In the genomic region with DNA sequence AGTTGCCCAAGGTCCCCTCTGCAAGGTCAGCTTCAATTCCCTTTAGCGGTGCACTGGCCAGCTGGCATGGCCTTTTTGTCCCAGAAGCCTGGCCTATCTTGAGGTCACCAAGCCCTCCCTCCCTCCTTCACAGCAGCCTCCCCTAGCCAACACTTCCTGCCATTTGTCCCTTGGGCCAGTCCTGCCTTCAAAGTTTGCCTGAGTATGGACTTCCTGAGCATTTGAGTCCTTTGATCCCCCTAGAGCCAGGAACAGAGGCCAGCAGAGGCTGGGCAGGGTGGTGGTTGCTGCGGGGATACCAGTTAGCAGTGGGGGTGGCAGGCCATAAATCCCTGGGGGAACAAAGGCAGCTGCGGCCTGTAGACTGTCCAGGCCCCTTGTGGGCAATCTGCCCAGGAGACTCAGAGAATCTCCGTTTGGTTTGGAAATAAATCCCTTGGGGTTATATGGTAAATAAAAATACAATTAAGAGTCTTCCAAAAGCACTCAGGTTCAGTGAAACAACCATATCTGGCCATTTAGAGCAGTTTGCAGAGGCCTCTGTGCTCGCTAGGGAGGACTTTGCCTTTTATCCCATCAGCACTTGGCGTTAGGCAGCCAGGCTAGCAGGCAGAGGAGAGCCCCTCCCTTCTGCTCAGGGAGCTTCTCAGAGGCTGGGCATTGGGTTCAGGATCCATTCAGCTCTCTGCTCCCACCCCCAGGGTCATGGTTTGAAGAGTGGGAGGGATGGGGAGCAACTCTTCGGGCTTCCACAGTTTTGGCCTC, we compare ENCODE assay signal across 9 cellular contexts. TPM values are rescaled to one million over a fixed set of nuclear protein-coding genes. Genes with fewer than 3 reads are reported as not detected.
DNase-seq lines count a peak whose midpoint lies in the region; ATAC-seq and TF ChIP-seq lines count a peak whose summit lies in the region.
"Had no signal": no experiment of that assay in that cellular context is flagged by ENCODE, and none has a peak within 500 bp of the region (broad histone marks: within the 10 kb centered on the region; RNA-seq: fewer than 3 reads in every experiment).

No MANE protein-coding gene starts in this region.

- H3K36me3 ChIP-seq in BE2C (no peaks in the 10 kb centered on the region), adrenal gland (replicated peaks in 1 of 2) (peaks cover 0 to 6% of the 10 kb centered on the region in 2 donors)

- no peak overlapping the region for H3K4me3 Mint-ChIP-seq in activated naive CD4-positive, alpha-beta T cell treated with anti-CD3 and anti-CD28 coated beads, Interleukin-2, amount 10 ng/mL, durations not matched to agents 7 days and 5 days

- H3K36me3 Mint-ChIP-seq in activated naive CD4-positive, alpha-beta T cell treated with anti-CD3 and anti-CD28 coated beads, Interleukin-2, amount 10 ng/mL, durations not matched to agents 7 days and 5 days = peaks cover 9% of the 10 kb centered on the region

- H3K4me1 Mint-ChIP-seq in activated naive CD4-positive, alpha-beta T cell treated with anti-CD3 and anti-CD28 coated beads, Interleukin-2, amount 10 ng/mL, durations not matched to agents 7 days and 5 days = peaks cover 4% of the 10 kb centered on the region

- ATAC-seq in HG02938 (IDR thresholded peaks at IDR 0.05; ENCODE audit: unreplicated experiment) = no peak
- ATAC-seq: K562 had no signal

- H3K4me1 ChIP-seq in BE2C (peaks cover 25% of the 10 kb centered on the region), adrenal gland (replicated peaks in 1 of 2) (peaks cover 14 to 29% of the 10 kb centered on the region in 2 donors)

- intact Hi-C loops in adrenal gland (cut with DNase I) = no loop called here

- H3K4me3 ChIP-seq in BE2C (ENCODE audit: low read depth, low read length) (no peak overlapping the region), adrenal gland (no peak overlapping the region)
- H3K4me3 ChIP-seq: K562 had no signal

- H3K9me3 Mint-ChIP-seq in activated naive CD4-positive, alpha-beta T cell treated with anti-CD3 and anti-CD28 coated beads, Interleukin-2, amount 10 ng/mL, durations not matched to agents 7 days and 5 days = no peaks in the 10 kb centered on the region

- no peak for TF ChIP-seq POLR2A in adrenal gland (IDR thresholded peaks at IDR 0.05)

- peaks cover 40% of the 10 kb centered on the region for H3K27me3 Mint-ChIP-seq in activated naive CD4-positive, alpha-beta T cell treated with anti-CD3 and anti-CD28 coated beads, Interleukin-2, amount 10 ng/mL, durations not matched to agents 7 days and 5 days

- peak overlapping the region; percentile 7 to 65 (median 42) for H3K27ac ChIP-seq in adrenal gland

- CTCF ChIA-PET in activated naive CD4-positive, alpha-beta T cell treated with anti-CD3 and anti-CD28 coated beads, Interleukin-2, amount 10 ng/mL, durations not matched to agents 7 days and 5 days (lab: Charles Lee) = interaction anchor here (1.2 kb wide), 1 partner anchor 21 kb away, joined by 3 read pairs; no protein-coding TSS in a partner anchor

- H3K9me3 ChIP-seq in BE2C (no peaks in the 10 kb centered on the region), adrenal gland (replicated peaks in 1 of 3) (no peaks in the 10 kb centered on the region)

- DNase-seq in BE2C (peak; percentile 96), NCI-H1436 (lab: John Stamatoyannopoulos, UW) (peak; percentile 71), adrenal gland (peak in 6 of 7 donors; percentile 65 to 85 (median 80)), medulla oblongata (ENCODE audit: extremely low spot score) (peak; percentile 61)
- DNase-seq in activated naive CD4-positive, alpha-beta T cell treated with anti-CD3 and anti-CD28 coated beads, Interleukin-2, amount 10 ng/mL, durations not matched to agents 7 days and 5 days = no peak
- DNase-seq in activated T-cell treated with anti-CD3 and anti-CD28 coated beads, Interleukin-2, amount 50 U/mL, for 48 hours = no peak
- no peak for DNase-seq in activated naive CD4-positive, alpha-beta T cell (lab: John Stamatoyannopoulos, UW)

- 0 out of 2 replicates have a peak, but pooled peaks have one; percentile 2 for TF ChIP-seq CTCF in BE2C (IDR thresholded peaks at IDR 0.05; ENCODE audit: low read depth, low read length)
- peak in 1 of 6 experiments; percentile 13 for TF ChIP-seq CTCF in adrenal gland (IDR thresholded peaks at IDR 0.05)

- 35 to 45% (median 38%) methylated on average over 7 of the region's 7 CpGs for WGBS in adrenal gland, 4 donors

- no peak overlapping the region for H3K27ac Mint-ChIP-seq in activated naive CD4-positive, alpha-beta T cell treated with anti-CD3 and anti-CD28 coated beads, Interleukin-2, amount 10 ng/mL, durations not matched to agents 7 days and 5 days

- H3K27me3 ChIP-seq in BE2C (no peaks in the 10 kb centered on the region), adrenal gland (no peaks in the 10 kb centered on the region)

RNA-seq across cellular contexts. Expression of a gene that starts 3.1 kb away (rescaled TPM):
- 55.3 TPM for polyA plus RNA-seq in BE2C (2012; ENCODE audit: insufficient read depth, insufficient read length, low read depth)
- total RNA-seq in adrenal gland = 10 to 100 TPM in 6 of 8 donors, 1 to 10 TPM in 2; 7.5 to 21.6 (median 13.3) TPM
- 1 to 10 TPM; 4.3 to 9.2 (median 7.4) TPM for polyA plus RNA-seq in adrenal gland

RNA-seq across cellular contexts. Expression of a gene that starts 39.4 kb away (rescaled TPM):
- 46.4 TPM for polyA plus RNA-seq in BE2C (2012; ENCODE audit: insufficient read depth, insufficient read length, low read depth)
- 10 to 100 TPM; 12.3 to 37.3 (median 26.1) TPM for total RNA-seq in adrenal gland
- 100 to 1,000 TPM in 2 of 3 donors, 10 to 100 TPM in 1; 17.8 to 131 (median 110) TPM for polyA plus RNA-seq in adrenal gland

RNA-seq across cellular contexts. Expression of a gene that starts 45.5 kb away (rescaled TPM):
- 15.7 TPM for polyA plus RNA-seq in BE2C (2012; ENCODE audit: insufficient read depth, insufficient read length, low read depth)
- 10 to 100 TPM in 1 of 8 donors, 1 to 10 TPM in 7; 2.5 to 11.4 (median 5.5) TPM for total RNA-seq in adrenal gland
- polyA plus RNA-seq in adrenal gland = 1 to 10 TPM; 1.3 to 7.1 (median 4.7) TPM

Comparison
In these comparisons a context has a peak if more than half of its experiments do, and no peak if none do; other contexts are left out.
1. DNase-seq: peak in BE2C (single experiment), NCI-H1436 (single experiment), adrenal gland (6 of 7) and medulla oblongata (single experiment); none in activated naive CD4-positive, alpha-beta T cell treated with anti-CD3 and anti-CD28 coated beads, Interleukin-2, amount 10 ng/mL, durations not matched to agents 7 days and 5 days (single experiment), activated T-cell treated with anti-CD3 and anti-CD28 coated beads, Interleukin-2, amount 50 U/mL, for 48 hours (0 of 2) and activated naive CD4-positive, alpha-beta T cell (0 of 4).